ENCODE assay signal across 1 cellular context in the genomic region with DNA sequence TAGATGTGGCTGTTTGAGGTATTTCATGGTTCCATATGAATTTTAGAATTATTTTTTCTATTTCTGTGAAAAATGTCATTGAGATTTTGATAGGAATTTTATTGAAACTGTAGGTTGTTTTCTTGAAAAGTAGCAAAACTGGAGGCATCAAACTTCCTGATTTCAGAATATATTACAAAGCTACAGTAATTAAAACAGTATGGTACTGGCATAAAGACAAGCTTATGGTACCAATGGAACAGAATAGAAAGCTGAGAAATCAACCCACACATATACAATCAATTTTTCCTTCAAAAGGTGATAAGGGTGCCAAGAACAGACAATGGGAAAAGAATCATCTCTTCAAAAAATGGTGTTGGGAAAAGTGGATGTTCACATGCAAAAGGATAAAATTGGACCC.
TF ChIP-seq lines count a peak whose summit lies in the region.

No MANE protein-coding gene starts in this region.

TF ChIP-seq in HEK293, 187 proteins besides CTCF, POLR2A, EP300 and RAD21 (continued from another document):
- TF ChIP-seq, protein P1, sequence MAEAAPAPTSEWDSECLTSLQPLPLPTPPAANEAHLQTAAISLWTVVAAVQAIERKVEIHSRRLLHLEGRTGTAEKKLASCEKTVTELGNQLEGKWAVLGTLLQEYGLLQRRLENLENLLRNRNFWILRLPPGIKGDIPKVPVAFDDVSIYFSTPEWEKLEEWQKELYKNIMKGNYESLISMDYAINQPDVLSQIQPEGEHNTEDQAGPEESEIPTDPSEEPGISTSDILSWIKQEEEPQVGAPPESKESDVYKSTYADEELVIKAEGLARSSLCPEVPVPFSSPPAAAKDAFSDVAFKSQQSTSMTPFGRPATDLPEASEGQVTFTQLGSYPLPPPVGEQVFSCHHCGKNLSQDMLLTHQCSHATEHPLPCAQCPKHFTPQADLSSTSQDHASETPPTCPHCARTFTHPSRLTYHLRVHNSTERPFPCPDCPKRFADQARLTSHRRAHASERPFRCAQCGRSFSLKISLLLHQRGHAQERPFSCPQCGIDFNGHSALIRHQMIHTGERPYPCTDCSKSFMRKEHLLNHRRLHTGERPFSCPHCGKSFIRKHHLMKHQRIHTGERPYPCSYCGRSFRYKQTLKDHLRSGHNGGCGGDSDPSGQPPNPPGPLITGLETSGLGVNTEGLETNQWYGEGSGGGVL (tag by site-specific recombination; IDR thresholded peaks at IDR 0.05), result no peak
- no peak for TF ChIP-seq ZNF548 (tag by site-specific recombination; IDR thresholded peaks at IDR 0.05)
